ENCODE assay signal across 1 cellular context in the genomic region with DNA sequence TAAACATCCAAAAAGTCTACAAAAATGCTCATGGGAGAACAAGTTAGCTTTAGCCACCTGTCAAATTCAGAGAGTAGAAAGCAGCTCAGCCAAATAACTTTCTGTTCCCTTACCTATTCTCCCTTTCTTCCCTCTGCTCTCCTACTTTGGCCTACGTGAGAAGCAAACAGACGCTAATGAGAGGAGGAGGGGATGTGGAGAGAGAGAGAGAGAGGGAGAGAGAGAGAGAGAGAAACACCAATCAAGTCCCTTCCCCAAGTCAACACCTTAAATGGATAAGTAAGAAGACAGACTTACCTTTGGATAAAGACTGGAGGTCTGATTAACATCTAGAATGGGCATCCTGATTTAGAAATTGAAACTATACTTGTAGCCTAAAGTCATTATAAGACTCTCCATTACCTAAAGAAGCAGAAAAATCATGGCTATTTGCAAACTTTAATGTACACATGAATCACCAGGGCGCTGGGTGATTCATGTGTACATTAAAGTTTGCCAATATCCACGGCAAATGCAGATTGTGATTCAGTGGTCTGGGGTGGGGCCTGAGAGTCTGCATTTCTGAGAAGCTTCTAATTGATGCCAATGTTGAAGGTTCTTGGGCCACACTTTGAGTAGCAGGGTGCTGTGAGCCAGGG.
TF ChIP-seq lines count a peak whose summit lies in the region.

No MANE protein-coding gene starts in this region.

TF ChIP-seq in endothelial cell of umbilical vein, 7 proteins besides CTCF, POLR2A, EP300 and RAD21:
- no peak for TF ChIP-seq JUN (IDR thresholded peaks at IDR 0.05; ENCODE audit: borderline replicate concordance, insufficient read depth, insufficient read length, low read depth)
- TF ChIP-seq, protein P1, sequence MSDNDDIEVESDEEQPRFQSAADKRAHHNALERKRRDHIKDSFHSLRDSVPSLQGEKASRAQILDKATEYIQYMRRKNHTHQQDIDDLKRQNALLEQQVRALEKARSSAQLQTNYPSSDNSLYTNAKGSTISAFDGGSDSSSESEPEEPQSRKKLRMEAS (IDR thresholded peaks at IDR 0.05; ENCODE audit: insufficient read depth, insufficient read length): no peak
- TF ChIP-seq EZH2 (IDR thresholded peaks at IDR 0.05; ENCODE audit: borderline replicate concordance, low read depth, low read length, severe bottlenecking): no peak
- TF ChIP-seq POLR2AphosphoS5 (IDR thresholded peaks at IDR 0.05; ENCODE audit: insufficient read depth, low read depth, low read length): no peak
- no peak for TF ChIP-seq FOS (IDR thresholded peaks at IDR 0.05; ENCODE audit: borderline replicate concordance, insufficient read depth, low read length)
- TF ChIP-seq GATA2 (IDR thresholded peaks at IDR 0.05; ENCODE audit: insufficient read depth, insufficient read length, low read depth, low read length): no peak
- no peak for TF ChIP-seq MYC (IDR thresholded peaks at IDR 0.05; ENCODE audit: low read depth, low read length)
